In the genomic region with DNA sequence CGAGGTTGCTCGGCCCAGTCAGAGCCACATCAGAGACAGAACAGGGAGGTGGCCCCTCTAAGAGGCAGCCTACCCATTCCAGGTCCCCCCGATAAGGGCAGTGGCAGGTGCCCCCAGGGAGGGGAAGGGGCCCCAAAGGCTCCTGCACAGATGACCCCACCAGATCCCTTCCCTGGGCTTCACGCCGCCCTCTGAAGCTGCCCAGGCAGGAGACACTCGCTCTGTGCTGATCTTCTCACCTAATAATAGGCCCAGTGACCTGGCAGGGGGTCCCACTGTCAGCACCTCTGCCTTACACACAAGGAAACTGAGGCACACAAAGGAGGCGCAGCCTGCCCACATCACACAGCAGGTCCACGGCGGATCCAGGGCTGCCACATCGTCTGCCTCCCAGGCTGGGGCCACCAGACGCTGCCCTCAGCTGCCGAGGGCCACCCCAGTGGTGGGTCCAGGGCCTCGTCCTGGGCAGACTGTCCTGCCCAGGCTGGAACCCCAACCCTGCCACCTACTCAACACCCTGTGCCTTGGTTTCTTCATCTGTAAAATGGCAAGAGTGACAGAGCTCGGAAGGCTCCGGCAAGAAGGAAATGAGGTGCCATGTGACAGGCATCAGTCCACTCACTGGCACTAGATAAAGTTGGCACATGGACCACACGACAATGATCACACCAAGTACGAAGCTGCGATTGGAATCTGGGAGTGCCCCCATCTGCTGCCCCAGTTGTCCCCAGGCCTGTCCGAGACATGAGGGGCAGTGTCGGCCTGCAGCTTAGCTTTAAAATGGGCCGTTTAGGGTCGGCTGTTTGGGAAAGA, we compare ENCODE assay signal across 15 cellular contexts. TPM values are rescaled to one million over a fixed set of nuclear protein-coding genes. Genes with fewer than 3 reads are reported as not detected.
DNase-seq lines count a peak whose midpoint lies in the region; ATAC-seq and TF ChIP-seq lines count a peak whose summit lies in the region.
"Had no signal": no experiment of that assay in that cellular context is flagged by ENCODE, and none has a peak within 500 bp of the region (broad histone marks: within the 10 kb centered on the region; RNA-seq: fewer than 3 reads in every experiment).

No MANE protein-coding gene starts in this region.

- no peaks in the 10 kb centered on the region for H3K9me3 Mint-ChIP-seq in activated naive CD8-positive, alpha-beta T cell (ENCODE audit: low read depth)
- H3K9me3 Mint-ChIP-seq in activated naive CD8-positive, alpha-beta T cell treated with anti-CD3 and anti-CD28 coated beads, Interleukin-2, amount 50 U/mL, for 24 hours: no peaks in the 10 kb centered on the region
- H3K9me3 Mint-ChIP-seq: activated T-helper 17 cell treated with anti-CD3 and anti-CD28 coated beads, Interleukin-2, amount 50 U/mL, for 72 hours had no signal

- BruUV-seq in PC-3 (replicated peaks; lab: Mats Ljungman, UMichigan): no TSS peak

- H3K4me2 ChIP-seq in fibroblast of lung (ENCODE audit: extremely low read depth, insufficient read depth, low read length): no peak overlapping the region
- H3K4me2 ChIP-seq in parathyroid adenoma (ENCODE audit: low read length): no peak overlapping the region
- H3K4me2 ChIP-seq in PC-3 (ENCODE audit: low read length): no peak overlapping the region

- no peak overlapping the region for H3K4me3 Mint-ChIP-seq in activated naive CD8-positive, alpha-beta T cell
- no peak overlapping the region for H3K4me3 Mint-ChIP-seq in activated naive CD8-positive, alpha-beta T cell treated with anti-CD3 and anti-CD28 coated beads, Interleukin-2, amount 50 U/mL, for 24 hours
- H3K4me3 Mint-ChIP-seq: activated T-helper 17 cell treated with anti-CD3 and anti-CD28 coated beads, Interleukin-2, amount 50 U/mL, for 72 hours had no signal

- H3K27me3 ChIP-seq in fibroblast of lung (ENCODE audit: control insufficient read depth, insufficient read depth, low read length) (no peaks in the 10 kb centered on the region), parathyroid adenoma (ENCODE audit: control insufficient read depth, insufficient read depth, low read length) (no peaks in the 10 kb centered on the region), uterus (no peaks in the 10 kb centered on the region), PC-3 (ENCODE audit: low read length) (no peaks in the 10 kb centered on the region)

- peaks cover 11% of the 10 kb centered on the region for H3K4me1 ChIP-seq in fibroblast of lung (ENCODE audit: control insufficient read depth, extremely low read depth, insufficient read depth, low read length)
- peaks cover 2% of the 10 kb centered on the region for H3K4me1 ChIP-seq in parathyroid adenoma
- peaks cover 17 to 24% of the 10 kb centered on the region in 2 donors for H3K4me1 ChIP-seq in uterus
- no peaks in the 10 kb centered on the region for H3K4me1 ChIP-seq in PC-3 (ENCODE audit: insufficient read depth, low read length)

- H3K9me3 ChIP-seq in fibroblast of lung (ENCODE audit: control insufficient read depth, insufficient read depth, low read depth, low read length): no peaks in the 10 kb centered on the region
- no peaks in the 10 kb centered on the region for H3K9me3 ChIP-seq in parathyroid adenoma (ENCODE audit: control insufficient read depth, low read length)
- H3K9me3 ChIP-seq in uterus: no peaks in the 10 kb centered on the region
- no peaks in the 10 kb centered on the region for H3K9me3 ChIP-seq in PC-3 (ENCODE audit: low read length)

- CTCF ChIA-PET in PC-3 (lab: Charles Lee): no interaction called here

- H3K27ac ChIP-seq in fibroblast of lung (ENCODE audit: insufficient read depth, low read length) (peak overlapping the region; percentile 78), parathyroid adenoma (peak overlapping the region; percentile 77), uterus (peak overlapping the region; percentile 87 to 89), PC-3 (ENCODE audit: low read length) (no peak overlapping the region)

- H3K9me2 ChIP-seq in PC-3 (replicated peaks; ENCODE audit: low read length): no peaks in the 10 kb centered on the region

- peaks cover 8% of the 10 kb centered on the region for H3K36me3 Mint-ChIP-seq in activated naive CD8-positive, alpha-beta T cell
- H3K36me3 Mint-ChIP-seq in activated naive CD8-positive, alpha-beta T cell treated with anti-CD3 and anti-CD28 coated beads, Interleukin-2, amount 50 U/mL, for 24 hours (ENCODE audit: low read depth): peaks cover 16% of the 10 kb centered on the region

- TF ChIP-seq CTCF in fibroblast of lung (conservative IDR thresholded peaks at IDR 0.05 in 1 of 2, IDR thresholded peaks at IDR 0.05 in 1 of 2; ENCODE audit: low read depth in 1 of 2, low read length in 2 of 2): no peak
- no peak for TF ChIP-seq CTCF in parathyroid adenoma (IDR thresholded peaks at IDR 0.05)
- no peak for TF ChIP-seq CTCF in uterus (IDR thresholded peaks at IDR 0.05)
- TF ChIP-seq CTCF in PC-3 (conservative IDR thresholded peaks at IDR 0.05; ENCODE audit: low read depth, low read length): no peak

- DNase-seq in activated naive CD8-positive, alpha-beta T cell treated with anti-CD3 and anti-CD28 coated beads, Interleukin-2, amount 50 U/mL, for 24 hours: no peak
- DNase-seq in fibroblast of lung (ENCODE audit: low read depth in 2 of 2) (no peak), uterus (no peak), midbrain (lab: John Stamatoyannopoulos, UW) (no peak), cerebellar cortex (ENCODE audit: low spot score) (no peak), PC-3 (no peak)
- DNase-seq: activated CD4-positive, alpha-beta T cell treated with anti-CD3 and anti-CD28 coated beads for 1 hour; EL; islet precursor cell; NCI-H1436 treated with DMSO at 0.1 percent for 48 hours; stimulated activated CD4-positive, alpha-beta T cell treated with anti-CD3 and anti-CD28 coated beads, Interleukin-4, amount 100 ng/mL, for 4 hours had no signal

- POLR2A ChIA-PET in PC-3 (lab: Charles Lee; ENCODE audit: unreplicated experiment): no interaction called here

- TF ChIP-seq POLR2A in uterus (IDR thresholded peaks at IDR 0.05): no peak

- H2AFZ ChIP-seq in fibroblast of lung (ENCODE audit: low read length) (no peak overlapping the region), parathyroid adenoma (no peak overlapping the region), PC-3 (ENCODE audit: low read length) (no peak overlapping the region)

- ATAC-seq in activated naive CD8-positive, alpha-beta T cell treated with anti-CD3 and anti-CD28 coated beads, Interleukin-2, amount 50 U/mL, for 24 hours: no peak
- no peak for ATAC-seq in PC-3
- ATAC-seq: activated T-helper 17 cell treated with anti-CD3 and anti-CD28 coated beads, Interleukin-2, amount 50 U/mL, for 72 hours; SK-N-SH treated with all-trans-retinoic acid at 6 μM for 48 hours had no signal

- intact Hi-C loops in uterus (cut with DNase I; ENCODE audit: low total_unique reads) (loop anchor here (2.0 to 10.0 kb wide), 2 partner anchors 46 to 136 kb away; no protein-coding TSS in a partner anchor), PC-3 (cut with micrococcal nuclease) (no loop called here)

- no peaks in the 10 kb centered on the region for H3F3A ChIP-seq in PC-3 (ENCODE audit: low read length, unreplicated experiment)

- no peaks in the 10 kb centered on the region for H3K27me3 Mint-ChIP-seq in activated naive CD8-positive, alpha-beta T cell
- H3K27me3 Mint-ChIP-seq in activated naive CD8-positive, alpha-beta T cell treated with anti-CD3 and anti-CD28 coated beads, Interleukin-2, amount 50 U/mL, for 24 hours: no peaks in the 10 kb centered on the region
- H3K27me3 Mint-ChIP-seq: activated T-helper 17 cell treated with anti-CD3 and anti-CD28 coated beads, Interleukin-2, amount 50 U/mL, for 72 hours had no signal

- H3K9ac ChIP-seq in fibroblast of lung (ENCODE audit: insufficient read depth, low read length) (no peak overlapping the region), parathyroid adenoma (no peak overlapping the region), PC-3 (ENCODE audit: low read length) (no peak overlapping the region)

- H3K79me2 ChIP-seq in fibroblast of lung (ENCODE audit: control insufficient read depth, insufficient read depth, low read length): no peaks in the 10 kb centered on the region
- H3K79me2 ChIP-seq in parathyroid adenoma: peaks cover 10% of the 10 kb centered on the region
- no peaks in the 10 kb centered on the region for H3K79me2 ChIP-seq in PC-3 (ENCODE audit: low read length)

- no peak overlapping the region for H3K4me3 ChIP-seq in fibroblast of lung (replicated peaks in 1 of 4; ENCODE audit: control extremely low read depth in 1 of 4, insufficient read depth in 1 of 4, low read depth in 3 of 4, low read length in 4 of 4)
- no peak overlapping the region for H3K4me3 ChIP-seq in parathyroid adenoma (ENCODE audit: low read depth, low read length)
- H3K4me3 ChIP-seq in uterus: no peak overlapping the region
- H3K4me3 ChIP-seq in PC-3 (ENCODE audit: low read length): no peak overlapping the region

- H3K4me1 Mint-ChIP-seq in activated naive CD8-positive, alpha-beta T cell (ENCODE audit: low read depth): peaks cover 64% of the 10 kb centered on the region
- peaks cover 47% of the 10 kb centered on the region for H3K4me1 Mint-ChIP-seq in activated naive CD8-positive, alpha-beta T cell treated with anti-CD3 and anti-CD28 coated beads, Interleukin-2, amount 50 U/mL, for 24 hours

- peak overlapping the region; percentile 16 for H3K27ac Mint-ChIP-seq in activated naive CD8-positive, alpha-beta T cell
- H3K27ac Mint-ChIP-seq in activated naive CD8-positive, alpha-beta T cell treated with anti-CD3 and anti-CD28 coated beads, Interleukin-2, amount 50 U/mL, for 24 hours: no peak overlapping the region
- H3K27ac Mint-ChIP-seq: activated T-helper 17 cell treated with anti-CD3 and anti-CD28 coated beads, Interleukin-2, amount 50 U/mL, for 72 hours had no signal

- peaks cover 19% of the 10 kb centered on the region for H3K36me3 ChIP-seq in fibroblast of lung (ENCODE audit: control insufficient read depth, insufficient read depth, low read length)
- H3K36me3 ChIP-seq in parathyroid adenoma (ENCODE audit: control insufficient read depth, insufficient read depth, low read length): no peaks in the 10 kb centered on the region
- H3K36me3 ChIP-seq in uterus: no peaks in the 10 kb centered on the region
- peaks cover 29% of the 10 kb centered on the region; the same call in 1 of the 2 replicates for H3K36me3 ChIP-seq in PC-3 (ENCODE audit: low read depth, low read length)

- no peaks in the 10 kb centered on the region for H4K20me1 ChIP-seq in fibroblast of lung (ENCODE audit: control insufficient read depth, extremely low read depth, insufficient read depth, low read length)
- no peaks in the 10 kb centered on the region for H4K20me1 ChIP-seq in PC-3 (ENCODE audit: low read length)

RNA-seq across cellular contexts. Expression of gene KLF2, which starts 56.5 kb away (rescaled TPM):
- total RNA-seq in fibroblast of lung (3.3 and 19.2 TPM in 2 replicates), uterus (100 to 1,000 TPM in 2 of 4 donors, 10 to 100 TPM in 2; 16.5 to 139 (median 81.8) TPM), PC-3 (2014; rRNA removed) (4.8 and 6.6 TPM in 2 replicates)
- 6.7 and 11.5 TPM in 2 replicates for polyA plus RNA-seq in fibroblast of lung
- polyA plus RNA-seq in fibroblast of lung (2012): 27.0 and 30.4 TPM in 2 replicates
- 7.7 and 14.6 TPM in 2 replicates for polyA minus RNA-seq in fibroblast of lung (ENCODE audit: low replicate concordance)
